In the genomic region with DNA sequence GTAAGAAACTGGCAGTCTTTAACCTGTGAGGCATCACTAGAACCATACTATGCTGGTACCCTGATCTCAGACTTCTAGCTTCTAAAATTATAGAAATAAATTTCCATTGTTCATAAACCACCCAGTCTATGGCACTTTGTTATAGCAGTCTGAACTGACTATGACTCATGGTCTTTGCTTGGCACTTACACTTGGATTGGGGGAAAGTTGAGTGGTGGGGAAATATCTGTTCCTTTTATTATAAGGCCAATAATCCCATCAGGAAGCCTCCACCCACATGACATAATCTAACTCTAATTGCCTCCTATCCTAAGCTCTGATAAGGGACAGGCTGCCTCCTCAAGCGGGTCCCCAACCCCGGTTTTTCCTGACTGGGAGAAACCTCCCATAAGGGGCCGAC, we compare ENCODE assay signal across 20 cellular contexts.
DNase-seq lines count a peak whose midpoint lies in the region; ATAC-seq and TF ChIP-seq lines count a peak whose summit lies in the region.
"Had no signal": no experiment of that assay in that cellular context is flagged by ENCODE, and none has a peak within 500 bp of the region (broad histone marks: within the 10 kb centered on the region; RNA-seq: fewer than 3 reads in every experiment).

No MANE protein-coding gene starts in this region.

- intact Hi-C loops in prostate gland (cut with DNase I): no loop called here

- no peaks in the 10 kb centered on the region for H3K4me1 ChIP-seq in prostate gland (replicated peaks)
- H3K4me1 ChIP-seq: A549, BLaER1, HAP-1, SJSA1 had no signal

- ATAC-seq in left lobe of liver: peak; percentile 31
- ATAC-seq: A549 had no signal

- H3K4me3 ChIP-seq in prostate gland: no peak overlapping the region
- H3K4me3 ChIP-seq: A549, BLaER1, GM23248, HAP-1, SJSA1 had no signal

- H3K9me3 ChIP-seq in prostate gland: no peaks in the 10 kb centered on the region
- H3K9me3 ChIP-seq: A549, BLaER1, HAP-1, SJSA1 had no signal

- H3K27ac ChIP-seq in C4-2B: peak overlapping the region; percentile 93
- no peak overlapping the region for H3K27ac ChIP-seq in prostate gland
- H3K27ac ChIP-seq: A549, BLaER1, GM23248, HL-60, SJSA1 had no signal

- 47% methylated on average over 3 of the region's 3 CpGs for WGBS in prostate gland

- TF ChIP-seq CTCF in C4-2B (conservative IDR thresholded peaks at IDR 0.05) (no peak), prostate gland (IDR thresholded peaks at IDR 0.05) (no peak)

- TF ChIP-seq POLR2A in prostate gland (IDR thresholded peaks at IDR 0.05): no peak

- H3K27me3 ChIP-seq in prostate gland (replicated peaks; ENCODE audit: insufficient read depth): no peaks in the 10 kb centered on the region
- H3K27me3 ChIP-seq: BLaER1, SJSA1 had no signal

- no peaks in the 10 kb centered on the region for H3K36me3 ChIP-seq in prostate gland
- H3K36me3 ChIP-seq: BLaER1, HAP-1, SJSA1 had no signal

- DNase-seq in NCI-H146 (lab: John Stamatoyannopoulos, UW) (peak; percentile 9), NCI-H146 treated with DMSO at 0.1 percent for 48 hours (lab: John Stamatoyannopoulos, UW; ENCODE audit: unreplicated experiment) (no peak), NCI-H69 (lab: John Stamatoyannopoulos, UW) (peak; percentile 96), left lobe of liver (ENCODE audit: low spot score) (no peak), NCI-H446 (lab: John Stamatoyannopoulos, UW) (no peak), prostate gland (ENCODE audit: low spot score) (no peak)
- DNase-seq: CD8-positive, alpha-beta memory T cell; GDM1; GM23248; IMR-90; NCI-H1694; NCI-H2107; NCI-H226; NCI-H526 treated with DMSO at 0.1 percent for 48 hours had no signal

Comparison
In these comparisons a context has a peak if more than half of its experiments do, and no peak if none do; other contexts are left out.
1. DNase-seq: peak in NCI-H146 (single experiment) and NCI-H69 (single experiment); none in NCI-H146 treated with DMSO at 0.1 percent for 48 hours (single experiment), left lobe of liver (single experiment), NCI-H446 (0 of 2) and prostate gland (single experiment).